ENCODE assay signal across 5 cellular contexts in the genomic region with DNA sequence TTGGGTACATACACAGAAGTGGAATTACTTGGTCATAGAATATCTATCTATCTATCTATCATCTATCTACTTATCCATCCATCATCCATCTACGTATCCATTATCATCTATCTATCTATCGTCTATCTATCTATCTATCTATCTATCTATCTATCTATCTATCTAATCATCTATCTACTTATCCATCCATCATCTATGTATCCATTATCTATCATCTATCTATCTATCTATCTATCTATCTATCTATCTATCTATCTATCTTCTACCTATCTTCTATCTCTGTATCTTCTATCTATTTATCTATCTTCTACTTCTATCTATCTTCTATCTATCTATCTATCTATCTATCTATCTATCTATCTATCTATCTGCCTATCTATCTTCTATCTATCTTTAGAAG.
A peak's percentile ranks its signal among the peaks of the same experiment; 100 is the strongest.
DNase-seq lines count a peak whose midpoint lies in the region; ATAC-seq, FAIRE-seq and TF ChIP-seq lines count a peak whose summit lies in the region.
"Not testable (repeated sequence)": the region's sequence is repeated elsewhere in the genome, so short reads cannot be mapped to it uniquely, and the experiment has no call there.

No MANE protein-coding gene starts in this region.

- not testable (repeated sequence) for TF ChIP-seq CTCF in SK-N-SH (IDR thresholded peaks at IDR 0.05); K562 (IDR thresholded peaks at IDR 0.05 in 2 of 3, conservative IDR thresholded peaks at IDR 0.05 in 1 of 3; ENCODE audit: insufficient read depth in 2 of 3, low read depth in 1 of 3, low read length in 3 of 3); H1 (IDR thresholded peaks at IDR 0.05; ENCODE audit: control extremely low read depth in 1 of 3, insufficient read depth in 1 of 3, low read depth in 1 of 3, low read length in 3 of 3)

- not testable (repeated sequence) for H4K91ac ChIP-seq in H1 (replicated peaks; ENCODE audit: insufficient read length, low read length)

- H2BK20ac ChIP-seq in H1 (ENCODE audit: low read length), result not testable (repeated sequence)

- not testable (repeated sequence) for TF ChIP-seq RAD21 in SK-N-SH (IDR thresholded peaks at IDR 0.05; ENCODE audit: low read length); K562 (CRISPR knock-in tag; conservative IDR thresholded peaks at IDR 0.05 in 1 of 2, IDR thresholded peaks at IDR 0.05 in 1 of 2); H1 (IDR thresholded peaks at IDR 0.05 in 1 of 2, conservative IDR thresholded peaks at IDR 0.05 in 1 of 2; ENCODE audit: low read depth in 2 of 2, low read length in 2 of 2)

- H3K79me1 ChIP-seq in H1 (ENCODE audit: low read depth, low read length), result not testable (repeated sequence)

- not testable (repeated sequence) for H3K4me2 ChIP-seq in SK-N-SH; K562 (ENCODE audit: insufficient read depth, low read length); H1 (ENCODE audit: insufficient read depth in 1 of 2, low read depth in 2 of 2, low read length in 2 of 2)

- not testable (repeated sequence) for H3K14ac ChIP-seq in H1 (ENCODE audit: insufficient read length)

- TF ChIP-seq POLR2A in K562 (conservative IDR thresholded peaks at IDR 0.05); H1 (IDR thresholded peaks at IDR 0.05; ENCODE audit: control extremely low read depth in 1 of 2, low read depth in 2 of 2, low read length in 2 of 2): not testable (repeated sequence)

- not testable (repeated sequence) for H3K36me3 ChIP-seq in SK-N-SH (replicated peaks in 1 of 2; ENCODE audit: control insufficient read depth in 1 of 2, insufficient read depth in 2 of 2, low read length in 1 of 2); K562 (ENCODE audit: control insufficient read depth, insufficient read depth, low read length); H1 (ENCODE audit: control insufficient read depth in 2 of 4, insufficient read depth in 4 of 4, low read length in 3 of 4)

- H3K27me3 Mint-ChIP-seq in activated T-cell treated with anti-CD3 and anti-CD28 coated beads, Interleukin-2, amount 50 U/mL, for 72 hours (ENCODE audit: low read depth), result not testable (repeated sequence)

- H3K9ac ChIP-seq in SK-N-SH; K562 (ENCODE audit: insufficient read depth in 1 of 2, low read depth in 2 of 2, low read length in 2 of 2); H1 (replicated peaks in 1 of 4; ENCODE audit: extremely low read depth in 1 of 4, low read depth in 3 of 4, low read length in 3 of 4): not testable (repeated sequence)

- peak overlapping the region; percentile 97 for H3K56ac ChIP-seq in H1 (replicated peaks; ENCODE audit: insufficient read length, low read depth, low read length)

- H3K4me1 Mint-ChIP-seq in activated T-cell treated with anti-CD3 and anti-CD28 coated beads, Interleukin-2, amount 50 U/mL, for 72 hours (ENCODE audit: low read depth); stimulated activated effector memory CD8-positive, alpha-beta T cell treated with anti-CD3 and anti-CD28 coated beads, Interleukin-12 subunit alpha, Interleukin-12 subunit beta, amount 100 ng/mL, for 72 hours: not testable (repeated sequence)

- H4K8ac ChIP-seq in H1 (ENCODE audit: extremely low read depth, insufficient read depth, low read length), result not testable (repeated sequence)

- H2AK5ac ChIP-seq in H1 (ENCODE audit: low read depth, low read length), result not testable (repeated sequence)

- intact Hi-C loops in K562 (cut with micrococcal nuclease), result not testable (repeated sequence)

- ATAC-seq in activated T-cell treated with anti-CD3 and anti-CD28 coated beads, Interleukin-2, amount 50 U/mL, for 72 hours (replicated peaks in 1 of 2); K562; stimulated activated effector memory CD8-positive, alpha-beta T cell treated with anti-CD3 and anti-CD28 coated beads, Interleukin-12 subunit alpha, Interleukin-12 subunit beta, amount 100 ng/mL, for 72 hours: not testable (repeated sequence)

- not testable (repeated sequence) for H3F3A ChIP-seq in SK-N-SH (replicated peaks; ENCODE audit: insufficient read depth)

- H3K4me3 Mint-ChIP-seq in activated T-cell treated with anti-CD3 and anti-CD28 coated beads, Interleukin-2, amount 50 U/mL, for 72 hours; stimulated activated effector memory CD8-positive, alpha-beta T cell treated with anti-CD3 and anti-CD28 coated beads, Interleukin-12 subunit alpha, Interleukin-12 subunit beta, amount 100 ng/mL, for 72 hours: not testable (repeated sequence)

- WGBS in SK-N-SH (ENCODE audit: low lambda C conversion rate), result 59% methylated on average over 2 of the region's 2 CpGs
- WGBS in K562 (ENCODE audit: insufficient coverage, low coverage, missing lambda C conversion rate), result 70% methylated on average over 2 of the region's 2 CpGs
- WGBS in H1 (ENCODE audit: extremely low coverage in 1 of 2, insufficient coverage in 1 of 2, insufficient read length in 1 of 2, insufficient replicate concordance in 2 of 2, low coverage in 1 of 2, low lambda C conversion rate in 2 of 2, missing lambda C conversion rate in 1 of 2), 2 experiments, result 68 to 100% methylated on average over 2 of the region's 2 CpGs

- not testable (repeated sequence) for H3K79me2 ChIP-seq in SK-N-SH (ENCODE audit: insufficient read depth); K562 (ENCODE audit: control insufficient read depth, insufficient read depth, low read length); H1 (ENCODE audit: control insufficient read depth in 1 of 2, insufficient read depth in 2 of 2, low read length in 2 of 2)

- not testable (repeated sequence) for TF ChIP-seq EP300 in SK-N-SH (IDR thresholded peaks at IDR 0.05; ENCODE audit: borderline replicate concordance in 1 of 2, low read depth in 1 of 2, low read length in 1 of 2); K562 (IDR thresholded peaks at IDR 0.05; ENCODE audit: low read length); H1 (IDR thresholded peaks at IDR 0.05; ENCODE audit: borderline replicate concordance in 1 of 2, low read depth in 2 of 2, low read length in 2 of 2)

- DNase-seq in SK-N-SH; activated T-cell treated with anti-CD3 and anti-CD28 coated beads, Interleukin-2, amount 50 U/mL, for 72 hours; K562 (ENCODE audit: extremely low read depth in 1 of 4, low spot score in 3 of 4); H1 (ENCODE audit: low read depth in 1 of 2, low spot score in 2 of 2); stimulated activated effector memory CD8-positive, alpha-beta T cell treated with anti-CD3 and anti-CD28 coated beads, Interleukin-12 subunit alpha, Interleukin-12 subunit beta, amount 100 ng/mL, for 72 hours (ENCODE audit: low spot score in 2 of 2): not testable (repeated sequence)

- H4K5ac ChIP-seq in H1 (ENCODE audit: insufficient read length, low read depth, low read length), result not testable (repeated sequence)

- BruUV-seq in K562 (replicated peaks; lab: Mats Ljungman, UMichigan), result not testable (repeated sequence)

- not testable (repeated sequence) for H2BK120ac ChIP-seq in H1 (replicated peaks; ENCODE audit: low read depth, low read length)

- H3K9me3 Mint-ChIP-seq in activated T-cell treated with anti-CD3 and anti-CD28 coated beads, Interleukin-2, amount 50 U/mL, for 72 hours; stimulated activated effector memory CD8-positive, alpha-beta T cell treated with anti-CD3 and anti-CD28 coated beads, Interleukin-12 subunit alpha, Interleukin-12 subunit beta, amount 100 ng/mL, for 72 hours: not testable (repeated sequence)

- H4K20me1 ChIP-seq in SK-N-SH (ENCODE audit: insufficient read depth); K562 (replicated peaks; ENCODE audit: control insufficient read depth, insufficient read depth, low read length); H1 (replicated peaks in 1 of 2; ENCODE audit: control insufficient read depth in 1 of 2, insufficient read depth in 2 of 2, low read length in 2 of 2): not testable (repeated sequence)

- not testable (repeated sequence) for H2AFZ ChIP-seq in SK-N-SH (ENCODE audit: low read depth); K562 (ENCODE audit: low read depth, low read length); H1 (ENCODE audit: low read length)

- H3K23me2 ChIP-seq in H1 (ENCODE audit: low read depth, low read length), result not testable (repeated sequence)

- peak overlapping the region; percentile 10 for H3K27ac Mint-ChIP-seq in activated T-cell treated with anti-CD3 and anti-CD28 coated beads, Interleukin-2, amount 50 U/mL, for 72 hours
- H3K27ac Mint-ChIP-seq in stimulated activated effector memory CD8-positive, alpha-beta T cell treated with anti-CD3 and anti-CD28 coated beads, Interleukin-12 subunit alpha, Interleukin-12 subunit beta, amount 100 ng/mL, for 72 hours, result peak overlapping the region; percentile 4

- not testable (repeated sequence) for H3K18ac ChIP-seq in H1 (ENCODE audit: extremely low read depth, low read length)

- H2BK5ac ChIP-seq in H1 (ENCODE audit: low read depth, low read length), result not testable (repeated sequence)

- not testable (repeated sequence) for H3K27ac ChIP-seq in SK-N-SH (ENCODE audit: low read depth in 2 of 2, low read length in 1 of 2); K562 (ENCODE audit: extremely low read depth, low read depth, low read length); H1 (ENCODE audit: low read depth, low read length)

- H3K23ac ChIP-seq in H1 (ENCODE audit: insufficient read length), result not testable (repeated sequence)

- H2BK12ac ChIP-seq in H1 (ENCODE audit: low read depth, low read length), result not testable (repeated sequence)

- not testable (repeated sequence) for H3K9me1 ChIP-seq in K562 (ENCODE audit: control insufficient read depth, insufficient read depth, low read length)

- H2BK15ac ChIP-seq in H1 (ENCODE audit: low read length), result not testable (repeated sequence)

- CTCF ChIA-PET in SK-N-SH (lab: Yijun Ruan, JAX), result interaction anchor here (0.7 to 3.0 kb wide), 14 partner anchors 9 to 923 kb away, joined by 3 to 32 read pairs (median 5); no protein-coding TSS in a partner anchor
- CTCF ChIA-PET in K562 (lab: Yijun Ruan, JAX; ENCODE audit: low intra/inter-chr PET ratio), result interaction anchor here (0.5 kb wide), 1 partner anchor 1810 kb away, joined by 3 read pairs; no protein-coding TSS in a partner anchor
- CTCF ChIA-PET in H1 (lab: Charles Lee; ENCODE audit: partially characterized antibody), result interaction anchor here (1.1 to 3.8 kb wide), 10 partner anchors 9 to 117 kb away, joined by 3 to 29 read pairs (median 8); no protein-coding TSS in a partner anchor

- H3K4me1 ChIP-seq in SK-N-SH (ENCODE audit: control insufficient read depth in 1 of 2, insufficient read depth in 2 of 2, low read depth in 1 of 2, low read length in 1 of 2), result peaks cover 0 to 13% of the 10 kb centered on the region in 2 experiments; a peak in 1 of 4 replicates
- H3K4me1 ChIP-seq in K562 (replicated peaks in 1 of 2; ENCODE audit: control insufficient read depth in 2 of 2, insufficient read depth in 2 of 2, low read length in 2 of 2); H1 (replicated peaks in 1 of 4; ENCODE audit: control insufficient read depth in 3 of 4, insufficient read depth in 4 of 4, low read length in 3 of 4): not testable (repeated sequence)

- H3K36me3 Mint-ChIP-seq in activated T-cell treated with anti-CD3 and anti-CD28 coated beads, Interleukin-2, amount 50 U/mL, for 72 hours (ENCODE audit: insufficient read depth in 2 of 2), result peaks cover 20 to 28% of the 10 kb centered on the region in 2 donors
- H3K36me3 Mint-ChIP-seq in stimulated activated effector memory CD8-positive, alpha-beta T cell treated with anti-CD3 and anti-CD28 coated beads, Interleukin-12 subunit alpha, Interleukin-12 subunit beta, amount 100 ng/mL, for 72 hours, result peaks cover 92% of the 10 kb centered on the region

- not testable (repeated sequence) for H3K4me3 ChIP-seq in SK-N-SH (ENCODE audit: low read depth in 2 of 2, low read length in 1 of 2); K562; H1 (ENCODE audit: extremely low read depth in 1 of 4, insufficient read depth in 2 of 4, low read depth in 3 of 4, low read length in 4 of 4)

- not testable (repeated sequence) for H3K9me2 ChIP-seq in SK-N-SH

- not testable (repeated sequence) for H3K4ac ChIP-seq in H1 (replicated peaks; ENCODE audit: insufficient read length, low read depth, low read length)

- POLR2A ChIA-PET in SK-N-SH (lab: Yijun Ruan, JAX); H1 (lab: Charles Lee; ENCODE audit: partially characterized antibody): not testable (repeated sequence)
- POLR2A ChIA-PET in K562 (lab: Yijun Ruan, JAX), result interaction anchor here (1.1 to 1.4 kb wide), 2 partner anchors 9 kb away, joined by 4 to 6 read pairs; no protein-coding TSS in a partner anchor

- FAIRE-seq in K562 (lab: Jason Lieb, UNC); H1 (lab: Jason Lieb, UNC): not testable (repeated sequence)

- in situ Hi-C loops in K562 (cut with MboI), result not testable (repeated sequence)

- not testable (repeated sequence) for H3K9me3 ChIP-seq in SK-N-SH; K562 (replicated peaks; ENCODE audit: control insufficient read depth, insufficient read depth, low read depth, low read length); H1 (ENCODE audit: insufficient read depth in 2 of 2, low read depth in 1 of 2, low read length in 1 of 2)

- not testable (repeated sequence) for H3K27me3 ChIP-seq in SK-N-SH (ENCODE audit: insufficient read depth); K562 (ENCODE audit: control insufficient read depth in 2 of 2, insufficient read depth in 2 of 2, low read length in 2 of 2); H1 (replicated peaks in 1 of 4; ENCODE audit: control insufficient read depth in 3 of 4, extremely low read depth in 1 of 4, insufficient read depth in 3 of 4, low read length in 3 of 4)
